ENCODE assay signal across 6 cellular contexts in the genomic region with DNA sequence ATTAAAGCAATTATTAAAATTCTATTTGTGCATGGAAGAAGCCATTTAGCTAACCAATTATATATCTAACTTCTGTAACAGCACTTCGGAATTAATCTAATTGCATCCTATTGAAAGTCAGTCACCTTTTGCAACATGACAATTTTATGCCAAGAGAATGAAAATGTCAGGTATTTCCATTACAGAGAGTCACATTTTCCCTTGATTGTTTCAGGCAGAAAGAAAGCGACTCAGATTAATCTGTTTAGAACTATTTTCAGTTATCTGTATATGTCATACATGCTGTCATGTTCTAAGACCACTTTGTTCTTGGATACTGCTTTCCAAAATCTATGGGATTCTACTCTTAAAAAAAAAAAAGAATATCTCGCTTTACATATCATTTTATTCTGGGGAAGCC.
"Had no signal": no experiment of that assay in that cellular context is flagged by ENCODE, and none has a peak within 500 bp of the region (broad histone marks: within the 10 kb centered on the region; RNA-seq: fewer than 3 reads in every experiment).

No MANE protein-coding gene starts in this region.

- H3K4me3 ChIP-seq: GM23338, K562 had no signal

- ATAC-seq: GM23338, K562 had no signal

- H3K4me2 ChIP-seq: GM23338 had no signal

- H2AFZ ChIP-seq: GM23338 had no signal

- DNase-seq: H9, HCEC 1CT, IMR-90, KG1 had no signal
